ENCODE assay signal across 14 cellular contexts in genomic region chr3:43707998-43708397, GRCh38. TPM values are rescaled to one million over a fixed set of nuclear protein-coding genes. Genes with fewer than 3 reads are reported as not detected.
DNase-seq lines count a peak whose midpoint lies in the region; ATAC-seq and TF ChIP-seq lines count a peak whose summit lies in the region.
"Had no signal": no experiment of that assay in that cellular context is flagged by ENCODE, and none has a peak within 500 bp of the region (broad histone marks: within the 10 kb centered on the region; RNA-seq: fewer than 3 reads in every experiment).

No MANE protein-coding gene starts in this region.

- no peaks in the 10 kb centered on the region for H3K27me3 Mint-ChIP-seq in activated T-cell treated with anti-CD3 and anti-CD28 coated beads, Interleukin-2, amount 50 U/mL, for 4 hours (ENCODE audit: low read depth)
- no peaks in the 10 kb centered on the region for H3K27me3 Mint-ChIP-seq in CD4-positive, alpha-beta T cell
- H3K27me3 Mint-ChIP-seq: B cell, memory B cell had no signal

- no peak for TF ChIP-seq CTCF in suprapubic skin (IDR thresholded peaks at IDR 0.05)
- TF ChIP-seq CTCF in CD4-positive, alpha-beta T cell (IDR thresholded peaks at IDR 0.05) = no peak
- no peak for TF ChIP-seq CTCF in GM13977 (IDR thresholded peaks at IDR 0.05; ENCODE audit: extremely low read depth, insufficient read depth, missing control alignments)

- H3K4me1 ChIP-seq in suprapubic skin = peaks cover 12% of the 10 kb centered on the region

- no peak for TF ChIP-seq EP300 in suprapubic skin (IDR thresholded peaks at IDR 0.05)

- peak; percentile 34 to 76 for ATAC-seq in activated T-cell treated with anti-CD3 and anti-CD28 coated beads, Interleukin-2, amount 50 U/mL, for 4 hours
- ATAC-seq in CD4-positive, alpha-beta T cell (ENCODE audit: poor library complexity) = no peak

- peak overlapping the region; percentile 59 for H3K27ac ChIP-seq in suprapubic skin
- no peak overlapping the region for H3K27ac ChIP-seq in CD4-positive, alpha-beta T cell (ENCODE audit: low read depth, low read length)
- H3K27ac ChIP-seq: thyroid gland had no signal

- peaks cover 30% of the 10 kb centered on the region for H3K36me3 Mint-ChIP-seq in activated T-cell treated with anti-CD3 and anti-CD28 coated beads, Interleukin-2, amount 50 U/mL, for 4 hours (ENCODE audit: insufficient read depth)
- H3K36me3 Mint-ChIP-seq in CD4-positive, alpha-beta T cell (ENCODE audit: low read depth) = peaks cover 25% of the 10 kb centered on the region

- in situ Hi-C loops in SK-MEL-5 (cut with HindIII; ENCODE audit: low pct_unique_long_range_greater_than_20kb, low sequenced_read_pairs) (no loop called here), GM13977 (cut with MboI; ENCODE audit: low pct_unique_long_range_greater_than_20kb, low sequenced_read_pairs, unreplicated experiment) (no loop called here)

- CTCF ChIA-PET in CD4-positive, alpha-beta T cell (lab: Charles Lee) = no interaction called here

- TF ChIP-seq POLR2A in suprapubic skin (IDR thresholded peaks at IDR 0.05) = no peak

- no peak overlapping the region for H3K27ac Mint-ChIP-seq in CD4-positive, alpha-beta T cell
- H3K27ac Mint-ChIP-seq: B cell; memory B cell; T-helper 2 cell treated with Interferon-gamma antibody and Interleukin-4, amounts not matched to agents 5 μg/mL and 100 μg/mL, for 36 hours had no signal

- no peak for DNase-seq in activated T-cell treated with anti-CD3 and anti-CD28 coated beads, Interleukin-2, amount 50 U/mL, for 4 hours
- no peak for DNase-seq in activated T-cell treated with anti-CD3 and anti-CD28 coated beads, Interleukin-2, amount 50 U/mL, for 48 hours
- DNase-seq in SK-MEL-5 (ENCODE audit: low read depth, low spot score) (peak; percentile 23), fibroblast of peridontal ligament (ENCODE audit: extremely low read depth) (peak; percentile 85), suprapubic skin (ENCODE audit: low spot score in 2 of 2) (no peak), GM13977 (ENCODE audit: low spot score) (no peak), NCI-H526 (lab: John Stamatoyannopoulos, UW) (no peak)
- DNase-seq in CD4-positive, alpha-beta T cell = no peak
- DNase-seq: activated T-cell treated with anti-CD3 and anti-CD28 coated beads, Interleukin-2, amount 50 U/mL, for 1 hour; NCI-H2171 had no signal

- intact Hi-C loops in CD4-positive, alpha-beta T cell (cut with DNase I, micrococcal nuclease) = no loop called here

- no peaks in the 10 kb centered on the region for H3K27me3 ChIP-seq in suprapubic skin
- H3K27me3 ChIP-seq in CD4-positive, alpha-beta T cell (ENCODE audit: control insufficient read depth, insufficient read depth, low read length) = no peaks in the 10 kb centered on the region
- H3K27me3 ChIP-seq: thyroid gland had no signal

- H3K4me3 Mint-ChIP-seq in activated T-cell treated with anti-CD3 and anti-CD28 coated beads, Interleukin-2, amount 50 U/mL, for 4 hours = no peak overlapping the region
- H3K4me3 Mint-ChIP-seq in CD4-positive, alpha-beta T cell = no peak overlapping the region
- H3K4me3 Mint-ChIP-seq: B cell; memory B cell; T-helper 2 cell treated with Interferon-gamma antibody and Interleukin-4, amounts not matched to agents 5 μg/mL and 100 μg/mL, for 36 hours had no signal

- H3K36me3 ChIP-seq in suprapubic skin = peaks cover 22% of the 10 kb centered on the region

- POLR2A ChIA-PET in CD4-positive, alpha-beta T cell (lab: Charles Lee) = no interaction called here

- H3K4me3 ChIP-seq in suprapubic skin = no peak overlapping the region
- H3K4me3 ChIP-seq: thyroid gland had no signal

- no peaks in the 10 kb centered on the region for H3K9me3 ChIP-seq in suprapubic skin
- H3K9me3 ChIP-seq in CD4-positive, alpha-beta T cell (ENCODE audit: control insufficient read depth, low read length) = no peaks in the 10 kb centered on the region
- H3K9me3 ChIP-seq: thyroid gland had no signal

- H3K4me1 Mint-ChIP-seq in activated T-cell treated with anti-CD3 and anti-CD28 coated beads, Interleukin-2, amount 50 U/mL, for 4 hours (ENCODE audit: low read depth) = peaks cover 5% of the 10 kb centered on the region
- no peaks in the 10 kb centered on the region for H3K4me1 Mint-ChIP-seq in CD4-positive, alpha-beta T cell (ENCODE audit: low read depth)

- no peaks in the 10 kb centered on the region for H3K9me3 Mint-ChIP-seq in activated T-cell treated with anti-CD3 and anti-CD28 coated beads, Interleukin-2, amount 50 U/mL, for 4 hours
- H3K9me3 Mint-ChIP-seq in CD4-positive, alpha-beta T cell = no peaks in the 10 kb centered on the region
- H3K9me3 Mint-ChIP-seq: memory B cell; T-helper 2 cell treated with Interferon-gamma antibody and Interleukin-4, amounts not matched to agents 5 μg/mL and 100 μg/mL, for 36 hours had no signal

RNA-seq across cellular contexts. Expression of gene ABHD5, which starts 17.3 kb away (rescaled TPM):
- total RNA-seq in activated T-cell treated with anti-CD3 and anti-CD28 coated beads, Interleukin-2, amount 50 U/mL, for 4 hours = 10 to 100 TPM; 15.4 to 16.8 (median 16.2) TPM
- total RNA-seq in SK-MEL-5 (2014; rRNA removed; shearing (Covaris generic)) = 17.5 and 19.8 TPM in 2 replicates
- polyA plus RNA-seq in SK-MEL-5 (2015; cell fraction: cytosol; rRNA removed) = 15.1 and 18.6 TPM in 2 replicates
- polyA plus RNA-seq in SK-MEL-5 (2015; cell fraction: nucleus; rRNA removed) = 11.5 and 14.3 TPM in 2 replicates
- total RNA-seq in suprapubic skin = 100 to 1,000 TPM in 1 of 4 donors, 10 to 100 TPM in 3; 62.7 to 130 (median 88.3) TPM
- total RNA-seq in CD4-positive, alpha-beta T cell = 1 to 10 TPM; 6.4 to 9.3 TPM

Comparison
In these comparisons a context has a peak if more than half of its experiments do, and no peak if none do; other contexts are left out.
1. DNase-seq: peak in SK-MEL-5 (single experiment) and fibroblast of peridontal ligament (single experiment); none in activated T-cell treated with anti-CD3 and anti-CD28 coated beads, Interleukin-2, amount 50 U/mL, for 4 hours (single experiment), activated T-cell treated with anti-CD3 and anti-CD28 coated beads, Interleukin-2, amount 50 U/mL, for 48 hours (0 of 2), suprapubic skin (0 of 2), CD4-positive, alpha-beta T cell (0 of 10), GM13977 (single experiment) and NCI-H526 (0 of 2).